In the genomic region with DNA sequence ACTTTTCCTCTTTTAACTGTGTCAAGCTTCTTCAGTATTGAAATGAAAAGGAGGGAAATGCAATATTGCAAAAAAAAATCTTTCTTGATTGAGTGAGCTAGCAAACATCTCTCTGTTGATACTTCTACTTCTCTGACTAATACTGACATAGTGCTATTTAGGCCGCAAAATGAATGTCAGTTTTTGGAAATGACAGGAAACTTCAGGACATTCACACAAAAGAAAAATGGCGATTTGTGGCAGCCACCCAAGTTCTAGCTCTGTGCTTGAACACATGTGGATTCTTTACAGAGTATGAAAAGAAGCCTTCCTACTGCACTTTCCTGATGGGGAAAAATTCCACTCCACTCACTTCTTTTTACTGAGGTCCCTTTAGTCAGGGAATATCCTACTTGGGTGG, we compare ENCODE assay signal across 2 cellular contexts.
TF ChIP-seq lines count a peak whose summit lies in the region.

No MANE protein-coding gene starts in this region.

TF ChIP-seq in GM23338, 12 proteins besides CTCF, POLR2A, EP300 and RAD21 (continues in another document):
- TF ChIP-seq POLR2AphosphoS5 (IDR thresholded peaks at IDR 0.05; ENCODE audit: low read depth) (no peak), ZNF331 (CRISPR knock-in tag; IDR thresholded peaks at IDR 0.05; ENCODE audit: low read depth) (no peak), JUNB (IDR thresholded peaks at IDR 0.05; ENCODE audit: unreplicated experiment) (no peak), EZH2phosphoT487 (IDR thresholded peaks at IDR 0.05; ENCODE audit: unreplicated experiment) (no peak), CREB1 (CRISPR knock-in tag; IDR thresholded peaks at IDR 0.05; ENCODE audit: low read depth) (no peak), EZH2 (IDR thresholded peaks at IDR 0.05; ENCODE audit: low read depth, unreplicated experiment) (no peak), ETS1 (IDR thresholded peaks at IDR 0.05) (no peak), ZNF114 (CRISPR knock-in tag; IDR thresholded peaks at IDR 0.05) (no peak), STAT1 (IDR thresholded peaks at IDR 0.05; ENCODE audit: unreplicated experiment) (no peak), NANOG (IDR thresholded peaks at IDR 0.05; ENCODE audit: borderline replicate concordance) (no peak)
- TF ChIP-seq, protein P1, sequence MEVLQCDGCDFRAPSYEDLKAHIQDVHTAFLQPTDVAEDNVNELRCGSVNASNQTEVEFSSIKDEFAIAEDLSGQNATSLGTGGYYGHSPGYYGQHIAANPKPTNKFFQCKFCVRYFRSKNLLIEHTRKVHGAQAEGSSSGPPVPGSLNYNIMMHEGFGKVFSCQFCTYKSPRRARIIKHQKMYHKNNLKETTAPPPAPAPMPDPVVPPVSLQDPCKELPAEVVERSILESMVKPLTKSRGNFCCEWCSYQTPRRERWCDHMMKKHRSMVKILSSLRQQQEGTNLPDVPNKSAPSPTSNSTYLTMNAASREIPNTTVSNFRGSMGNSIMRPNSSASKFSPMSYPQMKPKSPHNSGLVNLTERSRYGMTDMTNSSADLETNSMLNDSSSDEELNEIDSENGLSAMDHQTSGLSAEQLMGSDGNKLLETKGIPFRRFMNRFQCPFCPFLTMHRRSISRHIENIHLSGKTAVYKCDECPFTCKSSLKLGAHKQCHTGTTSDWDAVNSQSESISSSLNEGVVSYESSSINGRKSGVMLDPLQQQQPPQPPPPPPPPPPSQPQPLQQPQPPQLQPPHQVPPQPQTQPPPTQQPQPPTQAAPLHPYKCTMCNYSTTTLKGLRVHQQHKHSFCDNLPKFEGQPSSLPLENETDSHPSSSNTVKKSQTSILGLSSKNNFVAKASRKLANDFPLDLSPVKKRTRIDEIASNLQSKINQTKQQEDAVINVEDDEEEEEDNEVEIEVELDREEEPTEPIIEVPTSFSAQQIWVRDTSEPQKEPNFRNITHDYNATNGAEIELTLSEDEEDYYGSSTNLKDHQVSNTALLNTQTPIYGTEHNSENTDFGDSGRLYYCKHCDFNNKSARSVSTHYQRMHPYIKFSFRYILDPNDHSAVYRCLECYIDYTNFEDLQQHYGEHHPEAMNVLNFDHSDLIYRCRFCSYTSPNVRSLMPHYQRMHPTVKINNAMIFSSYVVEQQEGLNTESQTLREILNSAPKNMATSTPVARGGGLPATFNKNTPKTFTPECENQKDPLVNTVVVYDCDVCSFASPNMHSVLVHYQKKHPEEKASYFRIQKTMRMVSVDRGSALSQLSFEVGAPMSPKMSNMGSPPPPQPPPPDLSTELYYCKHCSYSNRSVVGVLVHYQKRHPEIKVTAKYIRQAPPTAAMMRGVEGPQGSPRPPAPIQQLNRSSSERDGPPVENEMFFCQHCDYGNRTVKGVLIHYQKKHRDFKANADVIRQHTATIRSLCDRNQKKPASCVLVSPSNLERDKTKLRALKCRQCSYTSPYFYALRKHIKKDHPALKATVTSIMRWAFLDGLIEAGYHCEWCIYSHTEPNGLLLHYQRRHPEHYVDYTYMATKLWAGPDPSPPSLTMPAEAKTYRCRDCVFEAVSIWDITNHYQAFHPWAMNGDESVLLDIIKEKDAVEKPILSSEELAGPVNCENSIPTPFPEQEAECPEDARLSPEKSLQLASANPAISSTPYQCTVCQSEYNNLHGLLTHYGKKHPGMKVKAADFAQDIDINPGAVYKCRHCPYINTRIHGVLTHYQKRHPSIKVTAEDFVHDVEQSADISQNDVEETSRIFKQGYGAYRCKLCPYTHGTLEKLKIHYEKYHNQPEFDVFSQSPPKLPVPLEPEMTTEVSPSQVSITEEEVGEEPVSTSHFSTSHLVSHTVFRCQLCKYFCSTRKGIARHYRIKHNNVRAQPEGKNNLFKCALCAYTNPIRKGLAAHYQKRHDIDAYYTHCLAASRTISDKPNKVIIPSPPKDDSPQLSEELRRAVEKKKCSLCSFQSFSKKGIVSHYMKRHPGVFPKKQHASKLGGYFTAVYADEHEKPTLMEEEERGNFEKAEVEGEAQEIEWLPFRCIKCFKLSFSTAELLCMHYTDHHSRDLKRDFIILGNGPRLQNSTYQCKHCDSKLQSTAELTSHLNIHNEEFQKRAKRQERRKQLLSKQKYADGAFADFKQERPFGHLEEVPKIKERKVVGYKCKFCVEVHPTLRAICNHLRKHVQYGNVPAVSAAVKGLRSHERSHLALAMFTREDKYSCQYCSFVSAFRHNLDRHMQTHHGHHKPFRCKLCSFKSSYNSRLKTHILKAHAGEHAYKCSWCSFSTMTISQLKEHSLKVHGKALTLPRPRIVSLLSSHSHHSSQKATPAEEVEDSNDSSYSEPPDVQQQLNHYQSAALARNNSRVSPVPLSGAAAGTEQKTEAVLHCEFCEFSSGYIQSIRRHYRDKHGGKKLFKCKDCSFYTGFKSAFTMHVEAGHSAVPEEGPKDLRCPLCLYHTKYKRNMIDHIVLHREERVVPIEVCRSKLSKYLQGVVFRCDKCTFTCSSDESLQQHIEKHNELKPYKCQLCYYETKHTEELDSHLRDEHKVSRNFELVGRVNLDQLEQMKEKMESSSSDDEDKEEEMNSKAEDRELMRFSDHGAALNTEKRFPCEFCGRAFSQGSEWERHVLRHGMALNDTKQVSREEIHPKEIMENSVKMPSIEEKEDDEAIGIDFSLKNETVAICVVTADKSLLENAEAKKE (CRISPR knock-in tag; IDR thresholded peaks at IDR 0.05): no peak

TF ChIP-seq in endothelial cell of umbilical vein, 7 proteins besides CTCF, POLR2A, EP300 and RAD21:
- TF ChIP-seq MYC (IDR thresholded peaks at IDR 0.05; ENCODE audit: low read depth, low read length) (no peak), GATA2 (IDR thresholded peaks at IDR 0.05; ENCODE audit: insufficient read depth, insufficient read length, low read depth, low read length) (no peak), EZH2 (IDR thresholded peaks at IDR 0.05; ENCODE audit: borderline replicate concordance, low read depth, low read length, severe bottlenecking) (no peak), POLR2AphosphoS5 (IDR thresholded peaks at IDR 0.05; ENCODE audit: insufficient read depth, low read depth, low read length) (no peak)
- TF ChIP-seq, protein P2, sequence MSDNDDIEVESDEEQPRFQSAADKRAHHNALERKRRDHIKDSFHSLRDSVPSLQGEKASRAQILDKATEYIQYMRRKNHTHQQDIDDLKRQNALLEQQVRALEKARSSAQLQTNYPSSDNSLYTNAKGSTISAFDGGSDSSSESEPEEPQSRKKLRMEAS (IDR thresholded peaks at IDR 0.05; ENCODE audit: insufficient read depth, insufficient read length): no peak
